In the genomic region with DNA sequence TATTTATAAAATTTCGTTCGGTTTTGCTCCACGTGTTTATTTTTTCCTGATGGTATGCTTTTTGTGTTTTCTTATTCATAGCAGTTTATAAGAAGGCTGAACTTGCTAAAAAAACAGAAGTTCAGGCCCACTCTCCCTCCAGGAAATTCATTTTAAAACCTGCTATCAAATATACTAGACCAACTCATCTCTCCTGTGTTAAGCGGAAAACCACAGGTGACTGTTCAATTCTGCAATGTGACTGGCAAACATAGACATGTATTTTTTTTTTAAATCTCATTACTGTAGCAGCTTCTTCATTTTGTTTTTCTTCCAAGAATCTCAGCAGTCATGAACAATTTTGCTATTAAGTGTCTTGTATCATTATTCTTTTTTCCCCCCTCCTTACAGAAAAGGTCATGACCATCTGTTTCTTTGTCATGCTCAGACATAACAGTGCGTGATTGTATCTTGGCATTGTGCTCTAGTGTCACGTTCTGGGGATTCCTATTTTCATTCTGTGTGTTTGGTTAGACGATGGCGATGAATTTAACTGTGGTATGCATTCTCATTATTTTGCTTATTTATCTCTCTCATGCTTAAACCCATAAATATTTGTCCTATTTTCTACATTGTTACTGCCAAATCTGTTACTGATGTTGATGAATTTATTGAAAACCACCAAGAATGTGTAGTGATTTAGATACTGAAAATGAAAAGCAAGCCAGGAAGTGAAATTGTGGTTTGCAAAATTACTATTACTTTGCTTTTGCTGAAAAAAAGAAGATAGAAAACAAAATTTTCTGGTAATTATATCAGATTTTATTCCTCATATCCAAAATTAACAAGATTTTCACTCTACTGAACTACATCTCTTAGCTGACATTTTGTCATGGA, we compare ENCODE assay signal across 14 cellular contexts.
A peak's percentile ranks its signal among the peaks of the same experiment; 100 is the strongest.
DNase-seq lines count a peak whose midpoint lies in the region; ATAC-seq, FAIRE-seq and TF ChIP-seq lines count a peak whose summit lies in the region.
"Had no signal": no experiment of that assay in that cellular context is flagged by ENCODE, and none has a peak within 500 bp of the region (broad histone marks: within the 10 kb centered on the region; RNA-seq: fewer than 3 reads in every experiment).

No MANE protein-coding gene starts in this region.

- H3K4me1 ChIP-seq in tibial artery = no peaks in the 10 kb centered on the region
- H3K4me1 ChIP-seq: adrenal gland, right atrium auricular region had no signal

- H3K27me3 Mint-ChIP-seq in activated T-cell treated with anti-CD3 and anti-CD28 coated beads, Interleukin-2, amount 50 U/mL, for 72 hours (ENCODE audit: low read depth) = peaks cover 26% of the 10 kb centered on the region
- H3K27me3 Mint-ChIP-seq: activated B cell treated with CpG ODN at 0.5 μM for 24 hours had no signal

- H3K9me3 ChIP-seq in tibial artery = no peaks in the 10 kb centered on the region
- H3K9me3 ChIP-seq: adrenal gland, right atrium auricular region had no signal

- H3K4me3 Mint-ChIP-seq in activated T-cell treated with anti-CD3 and anti-CD28 coated beads, Interleukin-2, amount 50 U/mL, for 72 hours = peak overlapping the region in 1 of 2 donors; percentile 50
- H3K4me3 Mint-ChIP-seq: activated B cell treated with CpG ODN at 0.5 μM for 24 hours had no signal

- no peak overlapping the region for H3K4me3 ChIP-seq in tibial artery
- H3K4me3 ChIP-seq: adrenal gland, right atrium auricular region had no signal

- H3K9me3 Mint-ChIP-seq in activated T-cell treated with anti-CD3 and anti-CD28 coated beads, Interleukin-2, amount 50 U/mL, for 72 hours = peaks cover 0 to 3% of the 10 kb centered on the region in 2 donors
- H3K9me3 Mint-ChIP-seq: activated B cell treated with CpG ODN at 0.5 μM for 24 hours had no signal

- no peak for FAIRE-seq in HTR-8/SVneo (lab: Jason Lieb, UNC)

- H3K27ac ChIP-seq in tibial artery = no peak overlapping the region
- H3K27ac ChIP-seq: adrenal gland, KMS-11, right atrium auricular region had no signal

- H3K27ac Mint-ChIP-seq in activated T-cell treated with anti-CD3 and anti-CD28 coated beads, Interleukin-2, amount 50 U/mL, for 72 hours = peak overlapping the region; percentile 20
- H3K27ac Mint-ChIP-seq: activated B cell treated with CpG ODN at 0.5 μM for 24 hours had no signal

- peak in 1 of 2 donors; percentile 2 for DNase-seq in activated T-cell treated with anti-CD3 and anti-CD28 coated beads, Interleukin-2, amount 50 U/mL, for 72 hours
- DNase-seq in activated T-cell treated with anti-CD3 and anti-CD28 coated beads, Interleukin-2, amount 50 U/mL, for 1 hour = no peak
- DNase-seq in iPS-NIHi7 (ENCODE audit: extremely low spot score) (no peak), tibial artery (no peak), hepatic stellate cell (ENCODE audit: low spot score) (no peak), HTR-8/SVneo (ENCODE audit: insufficient read length, low spot score) (no peak)
- DNase-seq: activated B cell treated with CpG ODN at 0.5 μM for 24 hours, adrenal gland, erythroblast, left ventricle myocardium superior had no signal

- H3K27me3 ChIP-seq in tibial artery = no peaks in the 10 kb centered on the region
- H3K27me3 ChIP-seq: adrenal gland, right atrium auricular region had no signal

- intact Hi-C loops in tibial artery (cut with DNase I; ENCODE audit: low total_unique reads) = no loop called here

- TF ChIP-seq CTCF in tibial artery (IDR thresholded peaks at IDR 0.05) = no peak

- ATAC-seq in activated T-cell treated with anti-CD3 and anti-CD28 coated beads, Interleukin-2, amount 50 U/mL, for 72 hours (replicated peaks in 1 of 2) = peak; percentile 47 to 85
- ATAC-seq in HG02588 (IDR thresholded peaks at IDR 0.05; ENCODE audit: unreplicated experiment) = peak; percentile 63
- peak; percentile 57 for ATAC-seq in HG03469 (IDR thresholded peaks at IDR 0.05; ENCODE audit: unreplicated experiment)
- ATAC-seq: left ventricle myocardium superior had no signal

- H3K36me3 Mint-ChIP-seq in activated T-cell treated with anti-CD3 and anti-CD28 coated beads, Interleukin-2, amount 50 U/mL, for 72 hours (ENCODE audit: insufficient read depth in 2 of 2) = peaks cover 0 to 2% of the 10 kb centered on the region in 2 donors

- peaks cover 0 to 6% (median 0%) of the 10 kb centered on the region in 3 donors for H3K36me3 ChIP-seq in tibial artery
- H3K36me3 ChIP-seq: adrenal gland, right atrium auricular region had no signal

- H3K4me1 Mint-ChIP-seq in activated T-cell treated with anti-CD3 and anti-CD28 coated beads, Interleukin-2, amount 50 U/mL, for 72 hours (ENCODE audit: low read depth) = peaks cover 7% of the 10 kb centered on the region
